ENCODE assay signal across 8 cellular contexts in genomic region chr10:92688927-92689662, GRCh38. TPM values are rescaled to one million over a fixed set of nuclear protein-coding genes. Genes with fewer than 3 reads are reported as not detected.
DNase-seq lines count a peak whose midpoint lies in the region; ATAC-seq and TF ChIP-seq lines count a peak whose summit lies in the region.

No MANE protein-coding gene starts in this region.

- no peak for TF ChIP-seq EP300 in neural cell (conservative IDR thresholded peaks at IDR 0.05; ENCODE audit: poor library complexity, severe bottlenecking)

- H2AFZ ChIP-seq in neural cell (ENCODE audit: low read depth, low read length): no peak overlapping the region

- no peak overlapping the region for H3K9ac ChIP-seq in neural cell (ENCODE audit: low read length)

- no peak for TF ChIP-seq RAD21 in neural cell (conservative IDR thresholded peaks at IDR 0.05)

- no peak overlapping the region for H3K4me2 ChIP-seq in neural cell (ENCODE audit: low read length)

- H3K79me2 ChIP-seq in neural cell (replicated peaks; ENCODE audit: insufficient read depth, low read length): no peaks in the 10 kb centered on the region

- peak overlapping the region; percentile 82 for H3K27ac ChIP-seq in VCaP
- no peak overlapping the region for H3K27ac ChIP-seq in neural cell (ENCODE audit: low read length)

- peaks cover 12% of the 10 kb centered on the region for H3K9me3 ChIP-seq in neural cell (ENCODE audit: low read length)

- H3K36me3 ChIP-seq in neural cell (ENCODE audit: insufficient read depth, low read length): no peaks in the 10 kb centered on the region

- H3K4me3 ChIP-seq in AG09309 (ENCODE audit: control insufficient read depth, low read depth, low read length) (peak overlapping the region; percentile 38), fibroblast of the aortic adventitia (ENCODE audit: low read depth, low read length) (peak overlapping the region; percentile 69), neural cell (ENCODE audit: low read length) (peak overlapping the region; percentile 46)

- peaks cover 72% of the 10 kb centered on the region for H3K27me3 ChIP-seq in neural cell (ENCODE audit: insufficient read depth, low read depth, low read length)

- DNase-seq in AG09309 (ENCODE audit: low read depth): no peak
- peak in 42 of 76 experiments; percentile 7 to 62 (median 37) for DNase-seq in HUDEP-2 (lab: John Stamatoyannopoulos, UW; ENCODE audit: unreplicated experiment in 76 of 76)
- peak; percentile 45 for DNase-seq in fibroblast of the aortic adventitia (ENCODE audit: low read depth)
- no peak for DNase-seq in kidney glomerular epithelial cell (lab: John Stamatoyannopoulos, UW)
- DNase-seq in NCI-H146 (lab: John Stamatoyannopoulos, UW): no peak

- H4K20me1 ChIP-seq in neural cell (ENCODE audit: insufficient read depth): no peaks in the 10 kb centered on the region

- H3F3A ChIP-seq in neural cell (ENCODE audit: insufficient read depth, low read length, poor library complexity, severe bottlenecking): no peaks in the 10 kb centered on the region

- TF ChIP-seq CTCF in AG09309 (IDR thresholded peaks at IDR 0.05; ENCODE audit: control insufficient read depth, insufficient read depth, low read depth, low read length, missing control alignments) (no peak), VCaP (conservative IDR thresholded peaks at IDR 0.05) (peak; percentile 28), fibroblast of the aortic adventitia (IDR thresholded peaks at IDR 0.05; ENCODE audit: insufficient read depth, low read length) (no peak), neural cell (IDR thresholded peaks at IDR 0.05; ENCODE audit: poor library complexity, severe bottlenecking) (no peak)

- ATAC-seq in GM18867 (IDR thresholded peaks at IDR 0.05; ENCODE audit: unreplicated experiment): peak; percentile 16

- H3K9me2 ChIP-seq in neural cell (ENCODE audit: insufficient read depth, low read length): no peaks in the 10 kb centered on the region

TF ChIP-seq in neural cell, 6 proteins besides CTCF, POLR2A, EP300 and RAD21:
- no peak for TF ChIP-seq SMC3 (conservative IDR thresholded peaks at IDR 0.05; ENCODE audit: poor library complexity)
- peak; percentile 78 for TF ChIP-seq EZH2 (IDR thresholded peaks at IDR 0.05; ENCODE audit: borderline replicate concordance, insufficient read depth, low read length, poor library complexity, severe bottlenecking)

RNA-seq across cellular contexts. Expression of gene HHEX, which starts 0.7 kb away (rescaled TPM):
- total RNA-seq in fibroblast of the aortic adventitia (ENCODE audit: low replicate concordance): 0.49 and 8.6 TPM in 2 replicates
- polyA plus RNA-seq in neural cell: not detected in 2 replicates
- not detected in 2 replicates for polyA minus RNA-seq in neural cell

Comparison
In these comparisons a context has a peak if more than half of its experiments do, and no peak if none do; other contexts are left out.
1. DNase-seq: peak in HUDEP-2 (42 of 76) and fibroblast of the aortic adventitia (single experiment); none in AG09309 (single experiment), kidney glomerular epithelial cell (single experiment) and NCI-H146 (single experiment).
2. Peak in every context shown above with its lines, with median percentiles within 50 percentile points of each other: H3K4me3 ChIP-seq.